Comparison of ENCODE assay signal across 28 cellular contexts in the genomic region with DNA sequence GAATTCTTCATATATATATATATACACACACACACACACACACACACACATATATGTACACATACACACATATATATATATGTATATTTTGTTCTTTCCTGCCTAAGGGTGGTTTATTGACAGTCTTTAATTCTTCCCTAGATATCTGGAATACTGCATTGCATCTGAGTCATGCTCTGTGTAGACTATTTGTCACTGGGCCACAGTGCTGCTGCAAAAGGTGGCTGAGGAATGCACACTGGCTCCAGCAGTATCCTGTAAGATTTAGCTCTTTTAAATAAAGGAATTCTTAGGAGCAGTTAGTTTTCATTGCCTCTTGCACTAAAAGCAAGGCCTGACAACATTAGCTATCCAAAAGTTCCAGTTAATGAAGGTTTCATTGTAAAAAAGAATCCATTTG.
"Had no signal": no experiment of that assay in that cellular context is flagged by ENCODE, and none has a peak within 500 bp of the region (broad histone marks: within the 10 kb centered on the region; RNA-seq: fewer than 3 reads in every experiment).

No MANE protein-coding gene starts in this region.

- H3K27ac ChIP-seq: esophagus muscularis mucosa, gastroesophageal sphincter, sigmoid colon, testis, vagina had no signal

- ATAC-seq: activated CD4-positive, CD25-positive, alpha-beta regulatory T cell treated with anti-CD3 and anti-CD28 coated beads, Interleukin-2, amount 50 U/mL, for 24 hours; activated CD8-positive, alpha-beta memory T cell treated with anti-CD3 and anti-CD28 coated beads, Interleukin-2, amount 10 ng/mL, durations not matched to agents 7 days and 5 days; activated CD8-positive, alpha-beta T cell treated with anti-CD3 and anti-CD28 coated beads for 36 hours; effector memory CD8-positive, alpha-beta T cell; gastroesophageal sphincter; left colon had no signal

- H3K4me1 ChIP-seq: gastroesophageal sphincter, sigmoid colon, testis, vagina had no signal

- H3K4me3 Mint-ChIP-seq: activated CD4-positive, alpha-beta T cell treated with anti-CD3 and anti-CD28 coated beads, Interleukin-2, amount 10 ng/mL, durations not matched to agents 24 days and 14 days; activated CD8-positive, alpha-beta memory T cell treated with anti-CD3 and anti-CD28 coated beads, Interleukin-2, amount 10 ng/mL, durations not matched to agents 7 days and 5 days; activated CD8-positive, alpha-beta T cell treated with anti-CD3 and anti-CD28 coated beads for 36 hours; activated naive CD4-positive, alpha-beta T cell treated with anti-CD3 and anti-CD28 coated beads, Interleukin-2, amount 10 ng/mL, durations not matched to agents 7 days and 5 days; brain; effector memory CD8-positive, alpha-beta T cell; naive B cell; type B pancreatic cell had no signal

- H3K9me3 Mint-ChIP-seq: activated CD4-positive, alpha-beta T cell treated with anti-CD3 and anti-CD28 coated beads, Interleukin-2, amount 10 ng/mL, durations not matched to agents 24 days and 14 days; activated CD8-positive, alpha-beta T cell treated with anti-CD3 and anti-CD28 coated beads for 36 hours; activated naive CD4-positive, alpha-beta T cell treated with anti-CD3 and anti-CD28 coated beads, Interleukin-2, amount 10 ng/mL, durations not matched to agents 7 days and 5 days; brain; effector memory CD8-positive, alpha-beta T cell; naive B cell; type B pancreatic cell had no signal

- H3K4me2 ChIP-seq: smooth muscle cell had no signal

- H3K27me3 ChIP-seq: esophagus muscularis mucosa, gastroesophageal sphincter, sigmoid colon, testis, vagina had no signal

- H3K4me3 ChIP-seq: esophagus muscularis mucosa, gastroesophageal sphincter, sigmoid colon, smooth muscle cell, testis, vagina had no signal

- H3K27ac Mint-ChIP-seq: activated CD4-positive, alpha-beta T cell treated with anti-CD3 and anti-CD28 coated beads, Interleukin-2, amount 10 ng/mL, durations not matched to agents 24 days and 14 days; activated CD8-positive, alpha-beta memory T cell treated with anti-CD3 and anti-CD28 coated beads, Interleukin-2, amount 10 ng/mL, durations not matched to agents 7 days and 5 days; activated CD8-positive, alpha-beta T cell treated with anti-CD3 and anti-CD28 coated beads for 36 hours; activated naive CD4-positive, alpha-beta T cell treated with anti-CD3 and anti-CD28 coated beads, Interleukin-2, amount 10 ng/mL, durations not matched to agents 7 days and 5 days; effector memory CD8-positive, alpha-beta T cell; naive B cell; progenitor cell of endocrine pancreas; type B pancreatic cell had no signal

- H3K4me1 Mint-ChIP-seq: activated naive CD4-positive, alpha-beta T cell treated with anti-CD3 and anti-CD28 coated beads, Interleukin-2, amount 10 ng/mL, durations not matched to agents 7 days and 5 days; brain; naive B cell had no signal

- DNase-seq: activated CD4-positive, alpha-beta T cell treated with anti-CD3 and anti-CD28 coated beads, Interleukin-2, amount 10 ng/mL, durations not matched to agents 24 days and 14 days; activated CD8-positive, alpha-beta memory T cell treated with anti-CD3 and anti-CD28 coated beads, Interleukin-2, amount 10 ng/mL, durations not matched to agents 7 days and 5 days; activated CD8-positive, alpha-beta T cell treated with anti-CD3 and anti-CD28 coated beads for 36 hours; activated effector memory CD4-positive, alpha-beta T cell treated with anti-CD3 and anti-CD28 coated beads, Interleukin-2, amount 50 U/mL, for 16 hours; activated naive CD4-positive, alpha-beta T cell treated with anti-CD3 and anti-CD28 coated beads, Interleukin-2, amount 10 ng/mL, durations not matched to agents 7 days and 5 days; activated T-cell treated with anti-CD3 and anti-CD28 coated beads for 4 hours; amygdala; caudate nucleus; effector memory CD8-positive, alpha-beta T cell; head of caudate nucleus; left colon; mesenchymal stem cell; naive B cell; retina; sigmoid colon; stimulated activated CD4-positive, alpha-beta T cell treated with anti-CD3 and anti-CD28 coated beads, Interleukin-15, amount 100 ng/mL, for 24 hours; stimulated activated CD4-positive, alpha-beta T cell treated with anti-CD3 and anti-CD28 coated beads, Interleukin-2, amount 100 ng/mL, for 48 hours; stimulated activated CD8-positive, alpha-beta memory T cell treated with anti-CD3 and anti-CD28 coated beads, Interleukin-4, amount 100 ng/mL, for 48 hours; stimulated activated naive CD4-positive, alpha-beta T cell; testis had no signal

- H3K9me3 ChIP-seq: esophagus muscularis mucosa, gastroesophageal sphincter, sigmoid colon, testis, vagina had no signal

- H3K36me3 Mint-ChIP-seq: activated CD8-positive, alpha-beta memory T cell treated with anti-CD3 and anti-CD28 coated beads, Interleukin-2, amount 10 ng/mL, durations not matched to agents 7 days and 5 days; activated naive CD4-positive, alpha-beta T cell treated with anti-CD3 and anti-CD28 coated beads, Interleukin-2, amount 10 ng/mL, durations not matched to agents 7 days and 5 days; brain; naive B cell; type B pancreatic cell had no signal

- H3K27me3 Mint-ChIP-seq: brain, progenitor cell of endocrine pancreas, type B pancreatic cell had no signal

- H3K36me3 ChIP-seq: esophagus muscularis mucosa, gastroesophageal sphincter, sigmoid colon, vagina had no signal
